1 cellular context compared by ENCODE assay signal in genomic region chr17:39450051-39450450, GRCh38.
TF ChIP-seq lines count a peak whose summit lies in the region.

No MANE protein-coding gene starts in this region.

TF ChIP-seq in HepG2, 621 proteins besides CTCF, POLR2A, EP300 and RAD21 (continued from another document and continues in another):
- no peak for TF ChIP-seq ZBTB44 (CRISPR knock-in tag; IDR thresholded peaks at IDR 0.05)
- TF ChIP-seq ZNF83 (CRISPR knock-in tag; IDR thresholded peaks at IDR 0.05; ENCODE audit: borderline replicate concordance): no peak
- no peak for TF ChIP-seq ZNF639 (CRISPR knock-in tag; conservative IDR thresholded peaks at IDR 0.05)
- no peak for TF ChIP-seq ZIK1 (CRISPR knock-in tag; IDR thresholded peaks at IDR 0.05; ENCODE audit: borderline replicate concordance, low read depth)
- TF ChIP-seq CBX5 (CRISPR knock-in tag; IDR thresholded peaks at IDR 0.05; ENCODE audit: borderline replicate concordance): no peak
- TF ChIP-seq TOPORS (CRISPR knock-in tag; IDR thresholded peaks at IDR 0.05): no peak
- TF ChIP-seq ZC3H13 (CRISPR knock-in tag; IDR thresholded peaks at IDR 0.05): no peak
- TF ChIP-seq MIER2 (CRISPR knock-in tag; IDR thresholded peaks at IDR 0.05): no peak
- TF ChIP-seq ATAD3A (CRISPR knock-in tag; IDR thresholded peaks at IDR 0.05): no peak
- no peak for TF ChIP-seq ZSCAN21 (CRISPR knock-in tag; IDR thresholded peaks at IDR 0.05; ENCODE audit: borderline replicate concordance)
- no peak for TF ChIP-seq ADNP (CRISPR knock-in tag; IDR thresholded peaks at IDR 0.05)
- peak; percentile 11; the same call in 1 of the 2 replicates for TF ChIP-seq FOXO1 (CRISPR knock-in tag; IDR thresholded peaks at IDR 0.05)
- TF ChIP-seq ZNF841 (CRISPR knock-in tag; IDR thresholded peaks at IDR 0.05; ENCODE audit: borderline replicate concordance): no peak
- TF ChIP-seq CENPX (CRISPR knock-in tag; IDR thresholded peaks at IDR 0.05): no peak
- TF ChIP-seq ATF2 (CRISPR knock-in tag; IDR thresholded peaks at IDR 0.05): no peak
- TF ChIP-seq SRSF1 (optimal IDR thresholded peaks at IDR 0.05; ENCODE audit: low read depth, low read length): no peak
- peak; percentile 60; the same call in 1 of the 2 replicates for TF ChIP-seq RXRA (CRISPR knock-in tag; IDR thresholded peaks at IDR 0.05)
- TF ChIP-seq CAMTA2 (CRISPR knock-in tag; IDR thresholded peaks at IDR 0.05; ENCODE audit: borderline replicate concordance): no peak
- 0 out of 2 replicates have a peak, but pooled peaks have one; percentile 13 for TF ChIP-seq PATZ1 (CRISPR knock-in tag; IDR thresholded peaks at IDR 0.05)
- no peak for TF ChIP-seq MXD4 (CRISPR knock-in tag; IDR thresholded peaks at IDR 0.05)
- TF ChIP-seq KLF9 (CRISPR knock-in tag; IDR thresholded peaks at IDR 0.05; ENCODE audit: low read depth): no peak
- peak; percentile 62 to 86 for TF ChIP-seq NR2F1 (CRISPR knock-in tag; IDR thresholded peaks at IDR 0.05)
- no peak for TF ChIP-seq ZBTB20 (CRISPR knock-in tag; IDR thresholded peaks at IDR 0.05; ENCODE audit: borderline replicate concordance, low read depth)
- TF ChIP-seq GFI1 (CRISPR knock-in tag; IDR thresholded peaks at IDR 0.05; ENCODE audit: borderline replicate concordance): no peak
- TF ChIP-seq TOE1 (CRISPR knock-in tag; IDR thresholded peaks at IDR 0.05): no peak
- no peak for TF ChIP-seq MBD4 (IDR thresholded peaks at IDR 0.05; ENCODE audit: borderline replicate concordance, low read length)
- no peak for TF ChIP-seq PBX2 (CRISPR knock-in tag; IDR thresholded peaks at IDR 0.05)
- TF ChIP-seq CREM (IDR thresholded peaks at IDR 0.05): no peak
- TF ChIP-seq CREM (CRISPR knock-in tag; IDR thresholded peaks at IDR 0.05): no peak
- no peak for TF ChIP-seq SOX6 (IDR thresholded peaks at IDR 0.05)
- TF ChIP-seq SOX6 (CRISPR knock-in tag; IDR thresholded peaks at IDR 0.05): 0 out of 2 replicates have a peak, but pooled peaks have one; percentile 18
- peak; percentile 22; the same call in 1 of the 2 replicates for TF ChIP-seq ZNF687 (CRISPR knock-in tag; IDR thresholded peaks at IDR 0.05)
- no peak for TF ChIP-seq ZFP1 (CRISPR knock-in tag; IDR thresholded peaks at IDR 0.05)
- 0 out of 2 replicates have a peak, but pooled peaks have one; percentile 5 for TF ChIP-seq ZSCAN5A (CRISPR knock-in tag; IDR thresholded peaks at IDR 0.05; ENCODE audit: borderline replicate concordance)
- no peak for TF ChIP-seq ZNF75D (CRISPR knock-in tag; IDR thresholded peaks at IDR 0.05; ENCODE audit: borderline replicate concordance)
- TF ChIP-seq FOXK1 (CRISPR knock-in tag; IDR thresholded peaks at IDR 0.05; ENCODE audit: borderline replicate concordance, low read depth): peak; percentile 36; the same call in 1 of the 2 replicates
- no peak for TF ChIP-seq ZNF784 (CRISPR knock-in tag; IDR thresholded peaks at IDR 0.05; ENCODE audit: borderline replicate concordance)
- TF ChIP-seq ZNF766 (CRISPR knock-in tag; IDR thresholded peaks at IDR 0.05; ENCODE audit: borderline replicate concordance): no peak
- TF ChIP-seq POGZ (CRISPR knock-in tag; IDR thresholded peaks at IDR 0.05): no peak
- no peak for TF ChIP-seq PAX8 (CRISPR knock-in tag; IDR thresholded peaks at IDR 0.05; ENCODE audit: borderline replicate concordance)
- TF ChIP-seq ELF1 (CRISPR knock-in tag; IDR thresholded peaks at IDR 0.05): no peak; the same call in 1 of the 2 replicates
- no peak for TF ChIP-seq CC2D1A (CRISPR knock-in tag; IDR thresholded peaks at IDR 0.05)
- no peak for TF ChIP-seq MYC (CRISPR knock-in tag; IDR thresholded peaks at IDR 0.05; ENCODE audit: borderline replicate concordance)
- TF ChIP-seq ZMAT5 (CRISPR knock-in tag; IDR thresholded peaks at IDR 0.05; ENCODE audit: borderline replicate concordance, low read depth): no peak
- TF ChIP-seq GRHL1 (CRISPR knock-in tag; conservative IDR thresholded peaks at IDR 0.05): no peak
- TF ChIP-seq MAF1 (CRISPR knock-in tag; IDR thresholded peaks at IDR 0.05; ENCODE audit: borderline replicate concordance): no peak
- TF ChIP-seq SMAD1 (CRISPR knock-in tag; IDR thresholded peaks at IDR 0.05; ENCODE audit: borderline replicate concordance, low read depth): no peak
- no peak for TF ChIP-seq KDM2A (CRISPR knock-in tag; IDR thresholded peaks at IDR 0.05; ENCODE audit: borderline replicate concordance, low read depth)
- no peak for TF ChIP-seq SRSF9 (IDR thresholded peaks at IDR 0.05; ENCODE audit: borderline replicate concordance, insufficient read depth, low read depth, low read length, poor library complexity, severe bottlenecking)
- no peak for TF ChIP-seq ZNF335 (CRISPR knock-in tag; IDR thresholded peaks at IDR 0.05)
- TF ChIP-seq SNRNP70 (IDR thresholded peaks at IDR 0.05; ENCODE audit: low read depth, low read length): no peak
